15 cellular contexts compared by ENCODE assay signal in genomic region chr20:57716202-57716601, GRCh38. TPM values are rescaled to one million over a fixed set of nuclear protein-coding genes. Genes with fewer than 3 reads are reported as not detected.
DNase-seq lines count a peak whose midpoint lies in the region; ATAC-seq and TF ChIP-seq lines count a peak whose summit lies in the region.
"Had no signal": no experiment of that assay in that cellular context is flagged by ENCODE, and none has a peak within 500 bp of the region (broad histone marks: within the 10 kb centered on the region; RNA-seq: fewer than 3 reads in every experiment).

No MANE protein-coding gene starts in this region.

- H4K20me1 ChIP-seq in mammary epithelial cell (ENCODE audit: insufficient read depth, low read length), result no peaks in the 10 kb centered on the region

- no peaks in the 10 kb centered on the region for H3K9me3 Mint-ChIP-seq in natural killer cell treated with Interleukin-12 subunit alpha and Interleukin-12 subunit beta and Interleukin-15 and Interleukin-18, amount 100 ng/mL, for 72 hours
- H3K9me3 Mint-ChIP-seq: activated T-cell treated with anti-CD3 and anti-CD28 coated beads, Interleukin-2, amount 50 U/mL, for 24 hours had no signal

- H3K4me3 ChIP-seq in mammary epithelial cell (replicated peaks in 1 of 3; ENCODE audit: insufficient read depth in 1 of 3, low read depth in 2 of 3, low read length in 3 of 3), result no peak overlapping the region
- H3K4me3 ChIP-seq: SK-N-MC had no signal

- H3K36me3 ChIP-seq in mammary epithelial cell (ENCODE audit: insufficient read depth, low read length), result no peaks in the 10 kb centered on the region
- H3K36me3 ChIP-seq: neutrophil had no signal

- intact Hi-C loops in mammary epithelial cell (cut with micrococcal nuclease), result loop anchor here (1.0 to 5.0 kb wide), 2 partner anchors 186 to 275 kb away; no protein-coding TSS in a partner anchor

- peaks cover 5 to 10% of the 10 kb centered on the region in 2 donors for H3K4me1 Mint-ChIP-seq in natural killer cell treated with Interleukin-12 subunit alpha and Interleukin-12 subunit beta and Interleukin-15 and Interleukin-18, amount 100 ng/mL, for 72 hours (ENCODE audit: low read depth in 2 of 2)

- no peaks in the 10 kb centered on the region for H3K9me3 ChIP-seq in mammary epithelial cell (replicated peaks; ENCODE audit: insufficient read depth, low read length)
- H3K9me3 ChIP-seq: neutrophil had no signal

- ATAC-seq in natural killer cell treated with Interleukin-12 subunit alpha and Interleukin-12 subunit beta and Interleukin-15 and Interleukin-18, amount 100 ng/mL, for 72 hours, result no peak

- dilution Hi-C loops in mammary epithelial cell (cut with HindIII; ENCODE audit: low sequenced_read_pairs), result no loop called here

- no peaks in the 10 kb centered on the region for H3K36me3 Mint-ChIP-seq in natural killer cell treated with Interleukin-12 subunit alpha and Interleukin-12 subunit beta and Interleukin-15 and Interleukin-18, amount 100 ng/mL, for 72 hours

- no TSS peak for BruUV-seq in mammary epithelial cell (replicated peaks; lab: Mats Ljungman, UMichigan)

- CTCF ChIA-PET in mammary epithelial cell (lab: Charles Lee; ENCODE audit: low non-redundant PET), result no interaction called here

- no peak overlapping the region for H3K9ac ChIP-seq in mammary epithelial cell (ENCODE audit: insufficient read depth, low read length)

- DNase-seq in A172 (ENCODE audit: low spot score) (peak; percentile 31), HPDE6-E6E7 (ENCODE audit: extremely low spot score) (peak; percentile 67), mammary epithelial cell (peak; percentile 83), iris pigment epithelial cell (ENCODE audit: low read depth) (peak; percentile 65), NCI-H2196 treated with DMSO at 0.1 percent for 48 hours (lab: John Stamatoyannopoulos, UW; ENCODE audit: unreplicated experiment) (no peak), SKM-1 (lab: John Stamatoyannopoulos, UW; ENCODE audit: unreplicated experiment) (no peak)
- DNase-seq in activated T-cell treated with anti-CD3 and anti-CD28 coated beads, Interleukin-2, amount 50 U/mL, for 48 hours, result no peak
- no peak for DNase-seq in natural killer cell treated with Interleukin-12 subunit alpha and Interleukin-12 subunit beta and Interleukin-15 and Interleukin-18, amount 100 ng/mL, for 72 hours (ENCODE audit: low spot score)
- DNase-seq: activated CD4-positive, alpha-beta T cell treated with anti-CD3 and anti-CD28 coated beads for 1 hour; activated T-cell treated with anti-CD3 and anti-CD28 coated beads, Interleukin-2, amount 50 U/mL, for 24 hours; caudate nucleus; NCI-H69 had no signal

- H3K27me3 ChIP-seq in mammary epithelial cell (ENCODE audit: insufficient read depth, low read length), result no peaks in the 10 kb centered on the region

- H3K27me3 Mint-ChIP-seq in natural killer cell treated with Interleukin-12 subunit alpha and Interleukin-12 subunit beta and Interleukin-15 and Interleukin-18, amount 100 ng/mL, for 72 hours, result peaks cover 4 to 24% of the 10 kb centered on the region in 2 donors
- H3K27me3 Mint-ChIP-seq: B cell had no signal

- TF ChIP-seq CTCF in mammary epithelial cell (conservative IDR thresholded peaks at IDR 0.05 in 1 of 2, IDR thresholded peaks at IDR 0.05 in 1 of 2; ENCODE audit: extremely low read depth in 1 of 2, insufficient read depth in 1 of 2, low read depth in 1 of 2, low read length in 2 of 2), result no peak

- no peak overlapping the region for H3K27ac Mint-ChIP-seq in natural killer cell treated with Interleukin-12 subunit alpha and Interleukin-12 subunit beta and Interleukin-15 and Interleukin-18, amount 100 ng/mL, for 72 hours
- H3K27ac Mint-ChIP-seq: activated T-cell treated with anti-CD3 and anti-CD28 coated beads, Interleukin-2, amount 50 U/mL, for 24 hours; B cell had no signal

- H3K4me1 ChIP-seq in mammary epithelial cell (ENCODE audit: insufficient read depth, low read length), result peaks cover 60% of the 10 kb centered on the region

- H3K79me2 ChIP-seq in mammary epithelial cell (ENCODE audit: insufficient read depth, low read length), result peaks cover 10% of the 10 kb centered on the region

- peak overlapping the region; percentile 47 for H3K27ac ChIP-seq in mammary epithelial cell (ENCODE audit: insufficient read depth, low read depth, low read length)
- H3K27ac ChIP-seq: neutrophil, SK-N-MC had no signal

- WGBS in mammary epithelial cell (ENCODE audit: low coverage, missing lambda C conversion rate), result 28% methylated on average over 3 of the region's 3 CpGs

- H3K4me3 Mint-ChIP-seq in natural killer cell treated with Interleukin-12 subunit alpha and Interleukin-12 subunit beta and Interleukin-15 and Interleukin-18, amount 100 ng/mL, for 72 hours, result no peak overlapping the region
- H3K4me3 Mint-ChIP-seq: activated T-cell treated with anti-CD3 and anti-CD28 coated beads, Interleukin-2, amount 50 U/mL, for 24 hours; B cell had no signal

- H2AFZ ChIP-seq in mammary epithelial cell (ENCODE audit: low read depth, low read length), result no peak overlapping the region

- in situ Hi-C loops in mammary epithelial cell (cut with MboI; ENCODE audit: low sequenced_read_pairs in 2 of 2), result no loop called here

- peak overlapping the region; percentile 40 for H3K4me2 ChIP-seq in mammary epithelial cell (ENCODE audit: insufficient read depth, low read depth, low read length)

RNA-seq across cellular contexts. Expression of gene PMEPA1, which starts 6.4 kb away (rescaled TPM):
- total RNA-seq in A172 (2014; rRNA removed; shearing (Covaris generic)), result 10.5 and 12.3 TPM in 2 replicates
- 100 to 1,000 TPM; 100 to 108 TPM for total RNA-seq in mammary epithelial cell
- 67.5 TPM for polyA plus RNA-seq in mammary epithelial cell
- polyA minus RNA-seq in mammary epithelial cell, result 51.3 TPM
- total RNA-seq in natural killer cell treated with Interleukin-12 subunit alpha and Interleukin-12 subunit beta and Interleukin-15 and Interleukin-18, amount 100 ng/mL, for 72 hours, result under 1 TPM in 1 of 2 donors, not detected in 1; 0.08 TPM

Comparison
In these comparisons a context has a peak if more than half of its experiments do, and no peak if none do; other contexts are left out.
1. DNase-seq: peak in A172 (single experiment), HPDE6-E6E7 (single experiment), mammary epithelial cell (single experiment) and iris pigment epithelial cell (single experiment); none in activated T-cell treated with anti-CD3 and anti-CD28 coated beads, Interleukin-2, amount 50 U/mL, for 48 hours (0 of 2), NCI-H2196 treated with DMSO at 0.1 percent for 48 hours (single experiment), natural killer cell treated with Interleukin-12 subunit alpha and Interleukin-12 subunit beta and Interleukin-15 and Interleukin-18, amount 100 ng/mL, for 72 hours (single experiment) and SKM-1 (single experiment).
2. RNA of gene PMEPA1, which starts 6.4 kb away (total RNA-seq): 100 to 108 TPM in mammary epithelial cell and 10.5 to 12.3 TPM in A172; 0.08 TPM in natural killer cell treated with Interleukin-12 subunit alpha and Interleukin-12 subunit beta and Interleukin-15 and Interleukin-18, amount 100 ng/mL, for 72 hours; every median in the first group is over 10 times any median in the second.